Comparison of ENCODE assay signal across 9 cellular contexts in the genomic region with DNA sequence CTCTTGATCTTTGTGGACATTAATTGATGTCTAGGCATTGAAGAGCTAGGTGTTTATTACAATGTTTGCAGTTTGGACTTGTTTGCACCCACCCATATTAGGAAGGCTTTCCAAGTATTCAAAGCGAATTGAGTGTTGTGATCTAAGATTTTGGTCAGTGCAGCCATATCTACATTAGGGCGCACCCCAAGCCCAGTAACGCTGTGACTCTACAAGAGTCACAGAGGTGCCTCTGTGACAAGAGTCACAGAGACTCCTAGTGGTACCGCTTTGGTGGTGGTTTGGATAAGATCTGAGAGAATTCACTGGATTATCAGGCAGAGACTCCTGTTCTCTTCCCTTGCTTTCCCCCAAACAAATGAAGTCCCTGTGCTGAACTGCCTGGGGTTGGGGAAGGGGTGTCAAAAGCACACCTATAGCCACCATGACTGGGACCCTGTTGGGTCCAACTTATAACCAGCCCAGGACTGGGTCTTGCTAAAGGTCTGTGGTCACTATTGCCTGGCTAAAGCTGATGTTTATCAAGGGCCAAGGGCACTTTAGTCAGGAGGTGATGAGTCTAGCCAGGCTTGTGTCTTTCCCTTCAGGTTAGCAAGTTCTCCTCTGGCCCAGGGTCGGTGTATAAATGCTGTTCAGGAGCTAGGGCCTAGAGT.
DNase-seq lines count a peak whose midpoint lies in the region; ATAC-seq and TF ChIP-seq lines count a peak whose summit lies in the region.
"Had no signal": no experiment of that assay in that cellular context is flagged by ENCODE, and none has a peak within 500 bp of the region (broad histone marks: within the 10 kb centered on the region; RNA-seq: fewer than 3 reads in every experiment).

No MANE protein-coding gene starts in this region.

- no peak overlapping the region for H3K4me2 ChIP-seq in neural progenitor cell

- H3K4me1 Mint-ChIP-seq in neural progenitor cell: no peaks in the 10 kb centered on the region
- H3K4me1 Mint-ChIP-seq: B cell had no signal

- H4K20me1 ChIP-seq in neural progenitor cell (ENCODE audit: low read depth): no peaks in the 10 kb centered on the region

- ATAC-seq in GM19395 (IDR thresholded peaks at IDR 0.05; ENCODE audit: unreplicated experiment) (peak; percentile 96), HG03139 (IDR thresholded peaks at IDR 0.05; ENCODE audit: unreplicated experiment) (peak; percentile 75)

- DNase-seq in NCI-H1436 (lab: John Stamatoyannopoulos, UW) (peak; percentile 7), NCI-H1436 treated with DMSO at 0.1 percent for 48 hours (lab: John Stamatoyannopoulos, UW) (no peak), NCI-H748 treated with DMSO at 0.1 percent for 48 hours (lab: John Stamatoyannopoulos, UW) (peak; percentile 24), dermis blood vessel endothelial cell (peak; percentile 40), neural progenitor cell (ENCODE audit: low spot score) (peak; percentile 89)
- DNase-seq in activated T-cell treated with anti-CD3 and anti-CD28 coated beads, Interleukin-2, amount 50 U/mL, for 48 hours: no peak

- H3K27ac ChIP-seq in neural progenitor cell: no peak overlapping the region

- peak; percentile 80 for TF ChIP-seq CTCF in neural progenitor cell (IDR thresholded peaks at IDR 0.05)

- no peaks in the 10 kb centered on the region for H3K4me1 ChIP-seq in neural progenitor cell

- no peaks in the 10 kb centered on the region for H3K27me3 ChIP-seq in neural progenitor cell

- H3K9ac ChIP-seq in neural progenitor cell: no peak overlapping the region

- H3K4me3 Mint-ChIP-seq in neural progenitor cell: no peak overlapping the region
- H3K4me3 Mint-ChIP-seq: B cell had no signal

- H3K36me3 Mint-ChIP-seq in neural progenitor cell: no peaks in the 10 kb centered on the region

- H3K79me2 ChIP-seq in neural progenitor cell (ENCODE audit: low read depth): no peaks in the 10 kb centered on the region

- H3K27ac Mint-ChIP-seq in neural progenitor cell: no peak overlapping the region
- H3K27ac Mint-ChIP-seq: B cell had no signal

- H3K9me3 ChIP-seq in neural progenitor cell (ENCODE audit: low read depth): no peaks in the 10 kb centered on the region

- H2AFZ ChIP-seq in neural progenitor cell (replicated peaks): no peak overlapping the region

- H3K36me3 ChIP-seq in neural progenitor cell: no peaks in the 10 kb centered on the region

- H3K27me3 Mint-ChIP-seq in neural progenitor cell (ENCODE audit: insufficient read depth, low read depth): peaks cover 2% of the 10 kb centered on the region

- H3K4me3 ChIP-seq in neural progenitor cell: no peak overlapping the region

- H3K9me3 Mint-ChIP-seq in neural progenitor cell: peaks cover 2% of the 10 kb centered on the region

- H3F3A ChIP-seq in neural progenitor cell (ENCODE audit: low read depth): no peaks in the 10 kb centered on the region

Comparison
In these comparisons a context has a peak if more than half of its experiments do, and no peak if none do; other contexts are left out.
1. DNase-seq: peak in NCI-H1436 (single experiment), NCI-H748 treated with DMSO at 0.1 percent for 48 hours (single experiment), dermis blood vessel endothelial cell (single experiment) and neural progenitor cell (single experiment); none in NCI-H1436 treated with DMSO at 0.1 percent for 48 hours (single experiment) and activated T-cell treated with anti-CD3 and anti-CD28 coated beads, Interleukin-2, amount 50 U/mL, for 48 hours (0 of 2).